Comparison of ENCODE assay signal across 28 cellular contexts in the genomic region with DNA sequence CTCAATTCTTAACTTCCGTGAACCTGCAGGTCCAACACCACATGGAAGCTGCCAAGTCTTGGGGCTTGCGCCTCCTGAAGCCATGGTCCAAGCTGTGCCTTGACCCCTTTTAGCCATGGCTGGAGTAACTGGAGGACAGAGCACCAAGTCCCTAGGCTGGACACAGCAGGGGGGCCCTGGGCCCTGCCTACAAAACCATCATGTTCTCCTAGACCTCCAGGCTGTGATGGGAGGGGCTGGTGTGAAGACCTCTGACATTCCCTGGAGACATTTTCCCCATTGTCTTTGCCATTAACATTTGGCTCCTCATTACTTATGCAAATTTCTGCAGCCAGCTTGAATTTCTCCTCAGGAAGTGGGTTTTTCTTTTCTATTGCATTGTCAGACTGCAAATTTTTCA.
"Had no signal": no experiment of that assay in that cellular context is flagged by ENCODE, and none has a peak within 500 bp of the region (broad histone marks: within the 10 kb centered on the region; RNA-seq: fewer than 3 reads in every experiment).

No MANE protein-coding gene starts in this region.

- H3K27ac Mint-ChIP-seq: dendritic cell treated with granulocyte-macrophage colony-stimulating factor and Interleukin-4, amounts not matched to agents 40 ng/mL and 50 ng/mL, for 4 days; effector memory CD8-positive, alpha-beta T cell had no signal

- H3K27me3 Mint-ChIP-seq: dendritic cell treated with granulocyte-macrophage colony-stimulating factor and Interleukin-4, amounts not matched to agents 40 ng/mL and 50 ng/mL, for 4 days; effector memory CD8-positive, alpha-beta T cell had no signal

- ATAC-seq: effector memory CD8-positive, alpha-beta T cell; esophagus mucosa; foreskin keratinocyte; gastrocnemius medialis; gastroesophageal sphincter; heart left ventricle; heart right ventricle had no signal

- H3K27me3 ChIP-seq: colonic mucosa, dorsolateral prefrontal cortex, esophagus muscularis mucosa, esophagus squamous epithelium, foreskin keratinocyte, gastrocnemius medialis, gastroesophageal sphincter, heart left ventricle, heart right ventricle had no signal

- H3K36me3 ChIP-seq: colonic mucosa, esophagus muscularis mucosa, esophagus squamous epithelium, gastrocnemius medialis, gastroesophageal sphincter, heart left ventricle, heart right ventricle had no signal

- FAIRE-seq: colon, endometrium, endothelial cell of umbilical vein, frontal cortex had no signal

- H3K4me1 ChIP-seq: colonic mucosa, esophagus muscularis mucosa, esophagus squamous epithelium, foreskin keratinocyte, gastrocnemius medialis, gastroesophageal sphincter, heart left ventricle, heart right ventricle had no signal

- H3K27ac ChIP-seq: colonic mucosa, coronary artery, dorsolateral prefrontal cortex, epithelial cell of prostate, esophagus muscularis mucosa, esophagus squamous epithelium, foreskin keratinocyte, gastrocnemius medialis, gastroesophageal sphincter, heart left ventricle, heart right ventricle had no signal

- H3K4me3 Mint-ChIP-seq: dendritic cell treated with granulocyte-macrophage colony-stimulating factor and Interleukin-4, amounts not matched to agents 40 ng/mL and 50 ng/mL, for 4 days; effector memory CD8-positive, alpha-beta T cell had no signal

- H3K9me3 ChIP-seq: colonic mucosa, esophagus muscularis mucosa, esophagus squamous epithelium, gastrocnemius medialis, gastroesophageal sphincter had no signal

- H3K4me3 ChIP-seq: colonic mucosa, coronary artery, dorsolateral prefrontal cortex, esophagus muscularis mucosa, esophagus squamous epithelium, gastrocnemius medialis, gastroesophageal sphincter, heart left ventricle, heart right ventricle had no signal

- DNase-seq: colonic mucosa; cortex of kidney; dermis blood vessel endothelial cell; dorsolateral prefrontal cortex; effector CD4-positive, alpha-beta T cell; effector CD8-positive, alpha-beta T cell; effector memory CD4-positive, alpha-beta T cell; effector memory CD8-positive, alpha-beta T cell; erythroblast; esophagus squamous epithelium; foreskin fibroblast; foreskin keratinocyte; foreskin melanocyte; gastrocnemius medialis; glutamatergic neuron; head of caudate nucleus; heart left ventricle; heart right ventricle had no signal
